1 cellular context compared by ENCODE assay signal in genomic region chr22:45683680-45684079, GRCh38.
TF ChIP-seq lines count a peak whose summit lies in the region.

No MANE protein-coding gene starts in this region.

TF ChIP-seq in IMR-90, 13 proteins besides CTCF, POLR2A, EP300 and RAD21 (continued from another document):
- TF ChIP-seq RCOR1 (IDR thresholded peaks at IDR 0.05; ENCODE audit: insufficient replicate concordance, low read length): no peak
- TF ChIP-seq RFX5 (IDR thresholded peaks at IDR 0.05; ENCODE audit: low read depth, low read length): no peak
- TF ChIP-seq MAZ (IDR thresholded peaks at IDR 0.05; ENCODE audit: borderline replicate concordance, low read depth, low read length): no peak
- no peak for TF ChIP-seq MXI1 (IDR thresholded peaks at IDR 0.05; ENCODE audit: borderline replicate concordance, low read depth, low read length)
- TF ChIP-seq NFE2L2 (IDR thresholded peaks at IDR 0.05; ENCODE audit: low read depth, low read length): no peak
- TF ChIP-seq SMC3 (IDR thresholded peaks at IDR 0.05; ENCODE audit: low read depth, low read length): no peak
- no peak for TF ChIP-seq FOS (IDR thresholded peaks at IDR 0.05; ENCODE audit: low read depth, low read length)
- no peak for TF ChIP-seq USF2 (IDR thresholded peaks at IDR 0.05; ENCODE audit: low read depth, low read length)
- TF ChIP-seq BHLHE40 (IDR thresholded peaks at IDR 0.05; ENCODE audit: low read depth, low read length): no peak
- TF ChIP-seq CEBPB (IDR thresholded peaks at IDR 0.05; ENCODE audit: low read depth, low read length): no peak
- TF ChIP-seq MAFK (IDR thresholded peaks at IDR 0.05; ENCODE audit: low read depth, low read length): no peak
